In the genomic region with DNA sequence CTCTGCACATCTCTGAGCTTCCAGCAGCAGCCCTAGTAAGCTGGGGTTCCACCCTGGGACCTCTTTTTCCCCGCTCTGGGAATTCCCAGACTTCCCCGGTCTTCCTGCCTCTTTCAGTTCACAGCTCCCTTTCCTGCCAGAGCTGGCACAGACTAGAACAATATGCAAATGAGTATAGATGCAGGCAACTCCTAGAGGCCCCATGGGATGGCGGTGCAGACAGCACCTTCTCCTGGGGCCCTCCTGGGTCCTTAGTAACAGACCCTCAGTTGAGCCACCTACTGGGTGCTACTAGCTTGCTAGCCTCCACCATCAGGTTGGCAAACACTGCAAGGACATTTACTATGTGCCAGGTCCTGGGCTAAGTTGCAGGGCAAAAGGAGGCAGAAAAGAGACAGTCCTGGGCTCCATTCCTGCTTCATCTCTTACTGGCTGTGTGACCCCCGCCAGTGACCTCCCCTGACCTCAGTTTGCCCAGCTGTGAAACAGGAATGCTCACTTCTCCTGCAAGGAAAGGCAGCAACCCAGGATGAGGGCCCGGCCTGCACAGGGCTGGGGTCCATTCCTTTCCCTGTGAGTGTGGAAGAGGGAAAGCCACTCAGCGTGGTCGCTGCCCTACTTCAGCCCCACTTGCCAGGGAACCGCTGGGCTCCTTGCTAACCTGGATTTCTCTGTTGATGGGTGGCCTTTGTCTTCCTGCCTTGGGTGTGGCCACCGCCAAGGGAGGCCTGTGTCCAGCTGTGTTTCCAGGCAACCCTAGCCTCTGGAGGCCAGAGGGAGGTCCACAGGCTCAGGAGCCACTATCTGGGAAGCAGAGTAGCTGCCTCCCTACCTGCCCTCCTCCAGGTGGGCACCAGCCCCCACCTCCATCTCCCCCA, we compare ENCODE assay signal across 8 cellular contexts. TPM values are rescaled to one million over a fixed set of nuclear protein-coding genes. Genes with fewer than 3 reads are reported as not detected.
DNase-seq lines count a peak whose midpoint lies in the region; ATAC-seq, FAIRE-seq and TF ChIP-seq lines count a peak whose summit lies in the region.

No MANE protein-coding gene starts in this region.

- no peak for TF ChIP-seq CTCF in type B pancreatic cell (conservative IDR thresholded peaks at IDR 0.05)

- POLR2A ChIA-PET in T-cell (lab: Charles Lee) = interaction anchor here in 1 of 2 donors (0.6 kb wide), 1 partner anchor 16 kb away, joined by 6 read pairs; no protein-coding TSS in a partner anchor

- H3K36me3 Mint-ChIP-seq in activated naive CD4-positive, alpha-beta T cell treated with anti-CD3 and anti-CD28 coated beads, Interleukin-2, amount 10 ng/mL, durations not matched to agents 7 days and 5 days = no peaks in the 10 kb centered on the region
- H3K36me3 Mint-ChIP-seq in T-cell (no peaks in the 10 kb centered on the region), type B pancreatic cell (no peaks in the 10 kb centered on the region)

- intact Hi-C loops in left colon (cut with DNase I, micrococcal nuclease) = no loop called here

- H3K4me3 Mint-ChIP-seq in activated naive CD4-positive, alpha-beta T cell treated with anti-CD3 and anti-CD28 coated beads, Interleukin-2, amount 10 ng/mL, durations not matched to agents 7 days and 5 days = no peak overlapping the region
- no peak overlapping the region for H3K4me3 Mint-ChIP-seq in T-cell
- no peak overlapping the region for H3K4me3 Mint-ChIP-seq in type B pancreatic cell

- no peaks in the 10 kb centered on the region for H3K27me3 Mint-ChIP-seq in activated naive CD4-positive, alpha-beta T cell treated with anti-CD3 and anti-CD28 coated beads, Interleukin-2, amount 10 ng/mL, durations not matched to agents 7 days and 5 days
- H3K27me3 Mint-ChIP-seq in T-cell (no peaks in the 10 kb centered on the region), type B pancreatic cell (no peaks in the 10 kb centered on the region)

- no peak for ATAC-seq in T-cell (replicated peaks in 1 of 4)
- ATAC-seq in left colon = peak; percentile 54
- ATAC-seq in GM21526 (IDR thresholded peaks at IDR 0.05; ENCODE audit: low FRiP score, unreplicated experiment) = no peak

- H3K9me3 Mint-ChIP-seq in activated naive CD4-positive, alpha-beta T cell treated with anti-CD3 and anti-CD28 coated beads, Interleukin-2, amount 10 ng/mL, durations not matched to agents 7 days and 5 days = no peaks in the 10 kb centered on the region
- H3K9me3 Mint-ChIP-seq in T-cell (no peaks in the 10 kb centered on the region), type B pancreatic cell (no peaks in the 10 kb centered on the region)

- CTCF ChIA-PET in activated naive CD4-positive, alpha-beta T cell treated with anti-CD3 and anti-CD28 coated beads, Interleukin-2, amount 10 ng/mL, durations not matched to agents 7 days and 5 days (lab: Charles Lee) = interaction anchor here (0.8 to 1.5 kb wide), 6 partner anchors 10 to 277 kb away, joined by 3 to 7 read pairs (median 4); no protein-coding TSS in a partner anchor
- CTCF ChIA-PET in T-cell (lab: Charles Lee) = interaction anchor here (0.5 to 1.0 kb wide), 3 partner anchors 10 to 33 kb away, joined by 3 read pairs; no protein-coding TSS in a partner anchor

- H3K27ac Mint-ChIP-seq in activated naive CD4-positive, alpha-beta T cell treated with anti-CD3 and anti-CD28 coated beads, Interleukin-2, amount 10 ng/mL, durations not matched to agents 7 days and 5 days = peak overlapping the region; percentile 82
- H3K27ac Mint-ChIP-seq in T-cell (peak overlapping the region; percentile 53 to 82), type B pancreatic cell (peak overlapping the region; percentile 39)

- peaks cover 82% of the 10 kb centered on the region for H3K4me1 Mint-ChIP-seq in activated naive CD4-positive, alpha-beta T cell treated with anti-CD3 and anti-CD28 coated beads, Interleukin-2, amount 10 ng/mL, durations not matched to agents 7 days and 5 days
- H3K4me1 Mint-ChIP-seq in T-cell = peaks cover 75 to 89% (median 77%) of the 10 kb centered on the region in 3 donors
- peaks cover 32% of the 10 kb centered on the region for H3K4me1 Mint-ChIP-seq in type B pancreatic cell (ENCODE audit: unreplicated experiment)

- no peak for DNase-seq in activated naive CD4-positive, alpha-beta T cell treated with anti-CD3 and anti-CD28 coated beads, Interleukin-2, amount 10 ng/mL, durations not matched to agents 7 days and 5 days
- no peak for DNase-seq in activated naive CD4-positive, alpha-beta T cell (lab: John Stamatoyannopoulos, UW)
- DNase-seq in T-cell = no peak
- no peak for DNase-seq in left colon
- no peak for DNase-seq in type B pancreatic cell (ENCODE audit: extremely low spot score, unreplicated experiment)
- no peak for DNase-seq in SK-N-DZ (ENCODE audit: low spot score)
- DNase-seq in RCC 7860 (ENCODE audit: low spot score) = no peak

- no peak for FAIRE-seq in RCC 7860 (lab: Jason Lieb, UNC)

RNA-seq across cellular contexts. Expression of a gene that starts 7.3 kb away (rescaled TPM):
- total RNA-seq in T-cell (100 to 1,000 TPM in 1 of 5 donors, 10 to 100 TPM in 4; 15.6 to 113 (median 19.9) TPM), left colon (1 to 10 TPM; 2.6 to 3.1 TPM), type B pancreatic cell (ENCODE audit: low replicate concordance) (2.9 and 8.5 TPM in 2 replicates)
- 14.9 and 15.9 TPM in 2 replicates for polyA plus RNA-seq in SK-N-DZ (2014; cell fraction: cytosol; rRNA removed)
- polyA plus RNA-seq in SK-N-DZ (2014; cell fraction: nucleus; rRNA removed) = 39.1 and 40.6 TPM in 2 replicates
